20 cellular contexts compared by ENCODE assay signal in the genomic region with DNA sequence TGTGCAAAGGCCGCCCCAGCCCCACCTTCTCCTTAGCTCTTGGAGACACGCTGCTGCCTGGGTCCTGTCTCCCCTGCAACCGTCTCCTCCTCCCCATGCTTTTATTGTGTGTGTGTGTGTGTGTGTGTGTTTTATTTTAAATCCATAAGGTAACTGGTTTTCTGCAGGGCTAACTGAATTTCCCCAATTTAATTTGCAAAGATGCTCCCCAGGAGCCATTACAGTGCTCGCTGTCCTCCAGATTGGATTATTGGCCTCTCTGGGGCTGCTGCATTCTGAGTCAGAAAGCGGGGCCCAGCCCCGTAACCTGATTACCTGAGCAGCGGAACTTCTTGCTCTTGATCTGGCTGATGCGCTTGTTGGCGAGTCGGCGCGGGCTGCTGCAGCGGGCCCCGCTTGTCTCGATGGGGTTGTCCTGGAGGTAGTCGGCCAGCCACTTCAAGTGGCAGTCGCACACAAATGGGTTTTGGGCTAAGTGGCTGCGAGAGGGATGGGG.
"Had no signal": no experiment of that assay in that cellular context is flagged by ENCODE, and none has a peak within 500 bp of the region (broad histone marks: within the 10 kb centered on the region; RNA-seq: fewer than 3 reads in every experiment).

No MANE protein-coding gene starts in this region.

- H3K27me3 ChIP-seq: SJSA1 had no signal

- H3K4me3 Mint-ChIP-seq: IgD-negative memory B cell had no signal

- H3K4me2 ChIP-seq: KMS-11 had no signal

- H3K9ac ChIP-seq: KMS-11 had no signal

- DNase-seq: Kasumi-1, MM.1S, NCI-H1092 treated with DMSO at 0.1 percent for 48 hours, NCI-H1417, NCI-H1436 treated with DMSO at 0.1 percent for 48 hours, NCI-H187 treated with DMSO at 0.1 percent for 48 hours, NCI-H2029 treated with DMSO at 0.1 percent for 48 hours, NCI-H446 treated with DMSO at 0.1 percent for 48 hours, NCI-H510A treated with DMSO at 0.1 percent for 48 hours, NCI-H526, Right ventricle myocardium superior, RPMI8226, SIG-M5 had no signal

- H3K4me1 Mint-ChIP-seq: IgD-negative memory B cell had no signal

- FAIRE-seq: HTR-8/SVneo, K562, RCC 7860 had no signal

- H3K4me3 ChIP-seq: K562, SJSA1 had no signal

- H3K27ac Mint-ChIP-seq: IgD-negative memory B cell had no signal

- ATAC-seq: K562 had no signal

- H3K4me1 ChIP-seq: SJSA1 had no signal

- H3K36me3 Mint-ChIP-seq: IgD-negative memory B cell had no signal

- H3K27ac ChIP-seq: HL-60, KMS-11, SJSA1 had no signal
